In genomic region chr13:93818345-93818744, GRCh38 we compare ENCODE assay signal across 27 cellular contexts.
"Had no signal": no experiment of that assay in that cellular context is flagged by ENCODE, and none has a peak within 500 bp of the region (broad histone marks: within the 10 kb centered on the region; RNA-seq: fewer than 3 reads in every experiment).

No MANE protein-coding gene starts in this region.

- H3K27ac ChIP-seq: heart right ventricle, left lung, lower lobe of right lung, ovary, right atrium auricular region, right lobe of liver, skin epidermis, stomach, testis, thyroid gland, transverse colon, upper lobe of right lung had no signal

- DNase-seq: heart right ventricle; hippocampal formation; immature natural killer cell; kidney; left colon; left lung; lower lobe of right lung; mammary epithelial cell; mesenchymal stem cell; naive B cell; natural killer cell; nephron progenitor cell; ovary; right lobe of liver; stimulated activated CD4-positive, alpha-beta T cell treated with anti-CD3 and anti-CD28 coated beads, Interleukin-12 subunit alpha, Interleukin-12 subunit beta, amount 100 ng/mL, for 4 hours; stimulated activated CD4-positive, alpha-beta T cell treated with anti-CD3 and anti-CD28 coated beads, Interleukin-15, amount 100 ng/mL, for 24 hours; stimulated activated CD4-positive, alpha-beta T cell treated with anti-CD3 and anti-CD28 coated beads, Interleukin-2, amount 100 ng/mL, for 24 hours; stimulated activated CD4-positive, alpha-beta T cell treated with anti-CD3 and anti-CD28 coated beads, Interleukin-4, amount 100 ng/mL, for 1 hour; stimulated activated naive B cell treated with anti-CD40 and anti-IgM and Interleukin-4, amounts not matched to agents 10 μg/mL and 1 μg/mL and 100 μg/mL, for 72 hours; stimulated activated naive CD8-positive, alpha-beta T cell treated with anti-CD3 and anti-CD28 coated beads, Interleukin-15, Interleukin-2, amounts not matched to agents 100 U/mL and 50 U/mL, for 24 hours; stomach; testis; thyroid gland; transverse colon; upper lobe of right lung had no signal

- H3K36me3 ChIP-seq: heart right ventricle, left lung, lower lobe of right lung, ovary, right atrium auricular region, right lobe of liver, stomach, thyroid gland, transverse colon, upper lobe of right lung had no signal

- H3K4me1 ChIP-seq: heart right ventricle, left lung, lower lobe of right lung, right atrium auricular region, right lobe of liver, stomach, testis, thyroid gland, transverse colon, upper lobe of right lung had no signal

- H3K4me3 ChIP-seq: heart right ventricle, left lung, lower lobe of right lung, ovary, right atrium auricular region, right lobe of liver, skin epidermis, stomach, testis, thyroid gland, transverse colon, upper lobe of right lung had no signal

- H3K9me3 ChIP-seq: heart right ventricle, left lung, lower lobe of right lung, ovary, right atrium auricular region, right lobe of liver, stomach, testis, thyroid gland, transverse colon, upper lobe of right lung had no signal

- H3K27me3 ChIP-seq: heart right ventricle, left lung, ovary, right atrium auricular region, right lobe of liver, stomach, testis, thyroid gland, transverse colon, upper lobe of right lung had no signal

- ATAC-seq: heart right ventricle; left colon; left lung; lower lobe of right lung; natural killer cell; right lobe of liver; stimulated activated naive B cell treated with anti-CD40 and anti-IgM and Interleukin-4, amounts not matched to agents 10 μg/mL and 1 μg/mL and 100 μg/mL, for 72 hours; stimulated activated naive CD8-positive, alpha-beta T cell treated with anti-CD3 and anti-CD28 coated beads, Interleukin-15, Interleukin-2, amounts not matched to agents 100 U/mL and 50 U/mL, for 24 hours; upper lobe of right lung had no signal
